Comparison of ENCODE assay signal across 14 cellular contexts in genomic region chr12:79615596-79616560, GRCh38.
A peak's percentile ranks its signal among the peaks of the same experiment; 100 is the strongest.
DNase-seq lines count a peak whose midpoint lies in the region; ATAC-seq lines count a peak whose summit lies in the region.
"Had no signal": no experiment of that assay in that cellular context is flagged by ENCODE, and none has a peak within 500 bp of the region (broad histone marks: within the 10 kb centered on the region; RNA-seq: fewer than 3 reads in every experiment).

No MANE protein-coding gene starts in this region.

- no peak overlapping the region for H3K9ac ChIP-seq in neuronal stem cell (ENCODE audit: low read depth, low read length, poor library complexity)
- H3K9ac ChIP-seq: neural progenitor cell had no signal

- H2BK120ac ChIP-seq in neuronal stem cell (ENCODE audit: low read depth, low read length): no peak overlapping the region

- H3K27ac ChIP-seq in neuronal stem cell (replicated peaks; ENCODE audit: low read length): no peak overlapping the region
- H3K27ac ChIP-seq: neural progenitor cell, SJCRH30 had no signal

- no peak overlapping the region for H3K4ac ChIP-seq in neuronal stem cell (ENCODE audit: low read length)

- no peak overlapping the region for H2BK15ac ChIP-seq in neuronal stem cell (ENCODE audit: low read length)

- H3K9me3 ChIP-seq in neuronal stem cell (replicated peaks in 1 of 2; ENCODE audit: control insufficient read depth in 2 of 2, insufficient read depth in 1 of 2, low read depth in 1 of 2, low read length in 2 of 2): no peaks in the 10 kb centered on the region
- H3K9me3 ChIP-seq: SJCRH30 had no signal

- no peak overlapping the region for H2AFZ ChIP-seq in neuronal stem cell (ENCODE audit: low read length)
- H2AFZ ChIP-seq: neural progenitor cell had no signal

- no peak overlapping the region for H2BK12ac ChIP-seq in neuronal stem cell (ENCODE audit: low read length)

- no peak overlapping the region for H3K27ac Mint-ChIP-seq in stimulated activated memory B cell treated with anti-CD40 and anti-IgM and Interleukin-4, amounts not matched to agents 10 μg/mL and 1 μg/mL and 100 μg/mL, for 72 hours
- H3K27ac Mint-ChIP-seq: activated CD4-positive, alpha-beta T cell treated with anti-CD3 and anti-CD28 coated beads for 36 hours; activated naive CD8-positive, alpha-beta T cell treated with anti-CD3 and anti-CD28 coated beads, Interleukin-2, amount 10 ng/mL, durations not matched to agents 7 days and 5 days; neural progenitor cell had no signal

- H3K36me3 Mint-ChIP-seq in stimulated activated memory B cell treated with anti-CD40 and anti-IgM and Interleukin-4, amounts not matched to agents 10 μg/mL and 1 μg/mL and 100 μg/mL, for 72 hours: peaks cover 29% of the 10 kb centered on the region
- H3K36me3 Mint-ChIP-seq: activated naive CD8-positive, alpha-beta T cell treated with anti-CD3 and anti-CD28 coated beads, Interleukin-2, amount 10 ng/mL, durations not matched to agents 7 days and 5 days had no signal

- no peak overlapping the region for H4K8ac ChIP-seq in neuronal stem cell (ENCODE audit: low read depth, low read length)

- H2AK5ac ChIP-seq in neuronal stem cell (ENCODE audit: low read depth, low read length): no peak overlapping the region

- WGBS in neuronal stem cell (ENCODE audit: extremely low coverage in 2 of 2, insufficient read length in 2 of 2, insufficient replicate concordance in 1 of 2), 2 donors: no CpG with 5 or more reads among the region's 7 CpGs

- peak; percentile 5 for DNase-seq in germinal center (ENCODE audit: low spot score)
- DNase-seq in neuronal stem cell (ENCODE audit: low spot score): no peak
- no peak for DNase-seq in dedifferentiated amniotic fluid mesenchymal stem cell (ENCODE audit: extremely low spot score)
- DNase-seq in activated CD4-positive, alpha-beta T cell treated with anti-CD3 and anti-CD28 coated beads, Interleukin-2, amount 50 U/mL, for 4 hours: no peak
- DNase-seq: activated CD4-positive, alpha-beta T cell treated with anti-CD3 and anti-CD28 coated beads for 36 hours; activated naive CD8-positive, alpha-beta T cell treated with anti-CD3 and anti-CD28 coated beads, Interleukin-2, amount 10 ng/mL, durations not matched to agents 7 days and 5 days; effector CD8-positive, alpha-beta T cell; NCI-H2081 treated with DMSO at 0.1 percent for 48 hours; SJCRH30 had no signal

- H3K9me3 Mint-ChIP-seq in stimulated activated memory B cell treated with anti-CD40 and anti-IgM and Interleukin-4, amounts not matched to agents 10 μg/mL and 1 μg/mL and 100 μg/mL, for 72 hours: no peaks in the 10 kb centered on the region
- H3K9me3 Mint-ChIP-seq: activated naive CD8-positive, alpha-beta T cell treated with anti-CD3 and anti-CD28 coated beads, Interleukin-2, amount 10 ng/mL, durations not matched to agents 7 days and 5 days; neural progenitor cell had no signal

- H3K23ac ChIP-seq in neuronal stem cell (ENCODE audit: low read depth, low read length, poor library complexity): no peak overlapping the region

- no peak overlapping the region for H3K18ac ChIP-seq in neuronal stem cell (ENCODE audit: low read length)

- ATAC-seq in GM19023 (IDR thresholded peaks at IDR 0.05; ENCODE audit: unreplicated experiment) (peak; percentile 64), HG02588 (IDR thresholded peaks at IDR 0.05; ENCODE audit: unreplicated experiment) (peak; percentile 56), HG03442 (IDR thresholded peaks at IDR 0.05; ENCODE audit: unreplicated experiment) (peak; percentile 69)
- ATAC-seq in stimulated activated memory B cell treated with anti-CD40 and anti-IgM and Interleukin-4, amounts not matched to agents 10 μg/mL and 1 μg/mL and 100 μg/mL, for 72 hours: no peak
- ATAC-seq: activated CD4-positive, alpha-beta T cell treated with anti-CD3 and anti-CD28 coated beads for 36 hours had no signal

- peaks cover 32% of the 10 kb centered on the region for H3K4me1 Mint-ChIP-seq in stimulated activated memory B cell treated with anti-CD40 and anti-IgM and Interleukin-4, amounts not matched to agents 10 μg/mL and 1 μg/mL and 100 μg/mL, for 72 hours
- H3K4me1 Mint-ChIP-seq: activated CD4-positive, alpha-beta T cell treated with anti-CD3 and anti-CD28 coated beads for 36 hours; activated naive CD8-positive, alpha-beta T cell treated with anti-CD3 and anti-CD28 coated beads, Interleukin-2, amount 10 ng/mL, durations not matched to agents 7 days and 5 days; neural progenitor cell had no signal

- H2BK5ac ChIP-seq in neuronal stem cell (ENCODE audit: low read length): no peak overlapping the region

- H3K27me3 Mint-ChIP-seq in stimulated activated memory B cell treated with anti-CD40 and anti-IgM and Interleukin-4, amounts not matched to agents 10 μg/mL and 1 μg/mL and 100 μg/mL, for 72 hours: no peaks in the 10 kb centered on the region
- H3K27me3 Mint-ChIP-seq: activated CD4-positive, alpha-beta T cell treated with anti-CD3 and anti-CD28 coated beads for 36 hours; activated naive CD8-positive, alpha-beta T cell treated with anti-CD3 and anti-CD28 coated beads, Interleukin-2, amount 10 ng/mL, durations not matched to agents 7 days and 5 days had no signal

- no peak overlapping the region for H3K14ac ChIP-seq in neuronal stem cell (ENCODE audit: low read length)

- H3K36me3 ChIP-seq in neuronal stem cell (replicated peaks in 1 of 2; ENCODE audit: control insufficient read depth in 2 of 2, insufficient read depth in 2 of 2, low read length in 2 of 2): peaks cover 10 to 41% of the 10 kb centered on the region in 2 donors

- H3K4me3 Mint-ChIP-seq in stimulated activated memory B cell treated with anti-CD40 and anti-IgM and Interleukin-4, amounts not matched to agents 10 μg/mL and 1 μg/mL and 100 μg/mL, for 72 hours: no peak overlapping the region
- H3K4me3 Mint-ChIP-seq: activated CD4-positive, alpha-beta T cell treated with anti-CD3 and anti-CD28 coated beads for 36 hours; activated naive CD8-positive, alpha-beta T cell treated with anti-CD3 and anti-CD28 coated beads, Interleukin-2, amount 10 ng/mL, durations not matched to agents 7 days and 5 days; neural progenitor cell had no signal

- no peaks in the 10 kb centered on the region for H3K4me1 ChIP-seq in neuronal stem cell (ENCODE audit: control insufficient read depth in 2 of 2, insufficient read depth in 1 of 2, low read depth in 1 of 2, low read length in 2 of 2)
- H3K4me1 ChIP-seq: neural progenitor cell, SJCRH30 had no signal

- no peak overlapping the region for H4K91ac ChIP-seq in neuronal stem cell (ENCODE audit: low read depth, low read length, poor library complexity)

- H3K27me3 ChIP-seq in neuronal stem cell (ENCODE audit: control insufficient read depth in 3 of 3, insufficient read depth in 3 of 3, low read depth in 1 of 3, low read length in 3 of 3): no peaks in the 10 kb centered on the region
- H3K27me3 ChIP-seq: neural progenitor cell, SJCRH30 had no signal

- H3K4me2 ChIP-seq in neuronal stem cell (ENCODE audit: insufficient read depth, low read length, poor library complexity, severe bottlenecking): no peak overlapping the region
- H3K4me2 ChIP-seq: neural progenitor cell had no signal

- no peaks in the 10 kb centered on the region for H3K79me1 ChIP-seq in neuronal stem cell (ENCODE audit: low read depth, low read length)

- no peak overlapping the region for H3K4me3 ChIP-seq in neuronal stem cell (ENCODE audit: low read length in 2 of 2)
- H3K4me3 ChIP-seq: neural progenitor cell, SJCRH30 had no signal
